In the genomic region with DNA sequence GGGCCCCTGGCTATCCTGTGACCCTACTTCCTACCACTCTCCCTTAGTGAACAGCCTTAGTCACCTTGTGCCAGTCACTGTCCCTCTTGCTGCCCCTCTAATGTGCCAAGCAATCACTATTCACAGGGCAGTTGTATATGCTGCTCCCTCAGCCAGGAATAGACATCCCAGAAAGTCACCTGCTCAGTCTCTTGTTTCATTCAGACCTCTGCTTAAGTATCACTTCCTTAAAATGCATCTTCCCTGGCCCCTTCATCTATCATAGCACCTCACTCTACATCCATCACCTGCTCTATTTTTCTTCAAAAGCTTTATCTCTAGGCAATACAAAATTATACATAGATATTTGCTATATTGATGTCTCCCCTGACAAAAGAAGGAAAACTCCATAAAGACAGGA, we compare ENCODE assay signal across 27 cellular contexts.
DNase-seq lines count a peak whose midpoint lies in the region; ATAC-seq lines count a peak whose summit lies in the region.
"Had no signal": no experiment of that assay in that cellular context is flagged by ENCODE, and none has a peak within 500 bp of the region (broad histone marks: within the 10 kb centered on the region; RNA-seq: fewer than 3 reads in every experiment).

No MANE protein-coding gene starts in this region.

- no peak for DNase-seq in hippocampal formation (lab: John Stamatoyannopoulos, UW)
- no peak for DNase-seq in stimulated activated CD8-positive, alpha-beta memory T cell treated with anti-CD3 and anti-CD28 coated beads, Interleukin-4, amount 100 ng/mL, for 48 hours
- DNase-seq in C1 segment of cervical spinal cord (lab: John Stamatoyannopoulos, UW), result no peak
- no peak for DNase-seq in putamen (ENCODE audit: low spot score)
- DNase-seq: activated B cell treated with CpG ODN at 0.5 μM for 24 hours; activated naive CD4-positive, alpha-beta T cell treated with anti-CD3 and anti-CD28 coated beads, Interleukin-2, amount 10 ng/mL, durations not matched to agents 7 days and 5 days; amniotic stem cell; IMR-90; kidney; natural killer cell; NCI-H1048; NCI-H1694 treated with DMSO at 0.1 percent for 48 hours; NCI-H2171; NCI-H524; NK-92 treated with Interleukin-12 subunit alpha and Interleukin-12 subunit beta, amount 100 ng/mL, for 24 hours; occipital lobe; Peyer's patch; psoas muscle; SIG-M5; stimulated activated naive CD8-positive, alpha-beta T cell treated with anti-CD3 and anti-CD28 coated beads, Interleukin-15, Interleukin-2, amounts not matched to agents 100 U/mL and 50 U/mL, for 24 hours; SW 1271; T1000; testis; uterus had no signal

- ATAC-seq in GM21360 (IDR thresholded peaks at IDR 0.05; ENCODE audit: unreplicated experiment) (peak; percentile 72), HG02798 (IDR thresholded peaks at IDR 0.05; ENCODE audit: poor library complexity, unreplicated experiment) (peak; percentile 53), HG03565 (IDR thresholded peaks at IDR 0.05; ENCODE audit: unreplicated experiment) (peak; percentile 57)
- ATAC-seq: psoas muscle; stimulated activated naive CD8-positive, alpha-beta T cell treated with anti-CD3 and anti-CD28 coated beads, Interleukin-15, Interleukin-2, amounts not matched to agents 100 U/mL and 50 U/mL, for 24 hours had no signal
